ENCODE assay signal across 1 cellular context in the genomic region with DNA sequence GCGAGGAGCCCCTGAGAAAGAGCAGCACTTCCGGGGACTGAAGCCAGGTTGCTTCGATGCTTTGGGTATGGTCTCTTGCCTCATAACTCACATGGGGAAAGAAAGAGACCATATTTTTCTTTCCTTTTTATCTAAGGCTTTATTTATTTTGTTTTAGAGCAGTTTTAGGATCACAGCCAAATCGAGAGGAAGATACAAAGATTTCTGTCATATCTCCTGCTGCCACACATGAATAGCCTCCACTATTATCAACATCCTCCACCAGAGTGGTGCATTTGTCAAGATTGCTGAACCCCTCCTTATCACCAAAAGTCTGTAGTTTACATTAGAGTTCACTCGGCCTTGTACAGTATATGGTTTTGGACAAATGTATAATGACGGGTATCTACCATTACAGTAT.
TF ChIP-seq lines count a peak whose summit lies in the region.

No MANE protein-coding gene starts in this region.

TF ChIP-seq in K562, 482 proteins besides CTCF, POLR2A, EP300 and RAD21 (continued from another document and continues in another):
- TF ChIP-seq, protein P1, sequence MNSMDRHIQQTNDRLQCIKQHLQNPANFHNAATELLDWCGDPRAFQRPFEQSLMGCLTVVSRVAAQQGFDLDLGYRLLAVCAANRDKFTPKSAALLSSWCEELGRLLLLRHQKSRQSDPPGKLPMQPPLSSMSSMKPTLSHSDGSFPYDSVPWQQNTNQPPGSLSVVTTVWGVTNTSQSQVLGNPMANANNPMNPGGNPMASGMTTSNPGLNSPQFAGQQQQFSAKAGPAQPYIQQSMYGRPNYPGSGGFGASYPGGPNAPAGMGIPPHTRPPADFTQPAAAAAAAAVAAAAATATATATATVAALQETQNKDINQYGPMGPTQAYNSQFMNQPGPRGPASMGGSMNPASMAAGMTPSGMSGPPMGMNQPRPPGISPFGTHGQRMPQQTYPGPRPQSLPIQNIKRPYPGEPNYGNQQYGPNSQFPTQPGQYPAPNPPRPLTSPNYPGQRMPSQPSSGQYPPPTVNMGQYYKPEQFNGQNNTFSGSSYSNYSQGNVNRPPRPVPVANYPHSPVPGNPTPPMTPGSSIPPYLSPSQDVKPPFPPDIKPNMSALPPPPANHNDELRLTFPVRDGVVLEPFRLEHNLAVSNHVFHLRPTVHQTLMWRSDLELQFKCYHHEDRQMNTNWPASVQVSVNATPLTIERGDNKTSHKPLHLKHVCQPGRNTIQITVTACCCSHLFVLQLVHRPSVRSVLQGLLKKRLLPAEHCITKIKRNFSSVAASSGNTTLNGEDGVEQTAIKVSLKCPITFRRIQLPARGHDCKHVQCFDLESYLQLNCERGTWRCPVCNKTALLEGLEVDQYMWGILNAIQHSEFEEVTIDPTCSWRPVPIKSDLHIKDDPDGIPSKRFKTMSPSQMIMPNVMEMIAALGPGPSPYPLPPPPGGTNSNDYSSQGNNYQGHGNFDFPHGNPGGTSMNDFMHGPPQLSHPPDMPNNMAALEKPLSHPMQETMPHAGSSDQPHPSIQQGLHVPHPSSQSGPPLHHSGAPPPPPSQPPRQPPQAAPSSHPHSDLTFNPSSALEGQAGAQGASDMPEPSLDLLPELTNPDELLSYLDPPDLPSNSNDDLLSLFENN (IDR thresholded peaks at IDR 0.05; ENCODE audit: low read depth in 2 of 2, low read length in 2 of 2): peak in 1 of 2 experiments; percentile 61; a peak in 1 of 4 replicates
- TF ChIP-seq, protein P2, sequence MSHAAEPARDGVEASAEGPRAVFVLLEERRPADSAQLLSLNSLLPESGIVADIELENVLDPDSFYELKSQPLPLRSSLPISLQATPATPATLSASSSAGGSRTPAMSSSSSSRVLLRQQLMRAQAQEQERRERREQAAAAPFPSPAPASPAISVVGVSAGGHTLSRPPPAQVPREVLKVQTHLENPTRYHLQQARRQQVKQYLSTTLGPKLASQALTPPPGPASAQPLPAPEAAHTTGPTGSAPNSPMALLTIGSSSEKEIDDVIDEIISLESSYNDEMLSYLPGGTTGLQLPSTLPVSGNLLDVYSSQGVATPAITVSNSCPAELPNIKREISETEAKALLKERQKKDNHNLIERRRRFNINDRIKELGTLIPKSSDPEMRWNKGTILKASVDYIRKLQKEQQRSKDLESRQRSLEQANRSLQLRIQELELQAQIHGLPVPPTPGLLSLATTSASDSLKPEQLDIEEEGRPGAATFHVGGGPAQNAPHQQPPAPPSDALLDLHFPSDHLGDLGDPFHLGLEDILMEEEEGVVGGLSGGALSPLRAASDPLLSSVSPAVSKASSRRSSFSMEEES (CRISPR knock-in tag; IDR thresholded peaks at IDR 0.05): no peak
- TF ChIP-seq, protein P3, sequence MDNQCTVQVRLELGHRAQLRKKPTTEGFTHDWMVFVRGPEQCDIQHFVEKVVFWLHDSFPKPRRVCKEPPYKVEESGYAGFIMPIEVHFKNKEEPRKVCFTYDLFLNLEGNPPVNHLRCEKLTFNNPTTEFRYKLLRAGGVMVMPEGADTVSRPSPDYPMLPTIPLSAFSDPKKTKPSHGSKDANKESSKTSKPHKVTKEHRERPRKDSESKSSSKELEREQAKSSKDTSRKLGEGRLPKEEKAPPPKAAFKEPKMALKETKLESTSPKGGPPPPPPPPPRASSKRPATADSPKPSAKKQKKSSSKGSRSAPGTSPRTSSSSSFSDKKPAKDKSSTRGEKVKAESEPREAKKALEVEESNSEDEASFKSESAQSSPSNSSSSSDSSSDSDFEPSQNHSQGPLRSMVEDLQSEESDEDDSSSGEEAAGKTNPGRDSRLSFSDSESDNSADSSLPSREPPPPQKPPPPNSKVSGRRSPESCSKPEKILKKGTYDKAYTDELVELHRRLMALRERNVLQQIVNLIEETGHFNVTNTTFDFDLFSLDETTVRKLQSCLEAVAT (IDR thresholded peaks at IDR 0.05): no peak
- TF ChIP-seq FOXJ2 (tag; IDR thresholded peaks at IDR 0.05) (peak; percentile 69; the same call in 1 of the 2 replicates), SMAD4 (CRISPR knock-in tag; conservative IDR thresholded peaks at IDR 0.05) (peak; percentile 49; the same call in 1 of the 2 replicates), KDM5B (IDR thresholded peaks at IDR 0.05; ENCODE audit: insufficient replicate concordance, low read depth, low read length) (no peak), NUFIP1 (IDR thresholded peaks at IDR 0.05; ENCODE audit: partially characterized antibody) (no peak), RAD51 (IDR thresholded peaks at IDR 0.05; ENCODE audit: borderline replicate concordance, low read depth) (no peak), ZNF584 (CRISPR knock-in tag; IDR thresholded peaks at IDR 0.05; ENCODE audit: low read depth) (no peak), MIER1 (IDR thresholded peaks at IDR 0.05; ENCODE audit: low read depth) (no peak), ZNF282 (CRISPR knock-in tag; IDR thresholded peaks at IDR 0.05) (no peak), BRD4 (IDR thresholded peaks at IDR 0.05) (no peak), JUND (IDR thresholded peaks at IDR 0.05; ENCODE audit: borderline replicate concordance, low read depth, low read length) (no peak), JUND (tag; IDR thresholded peaks at IDR 0.05; ENCODE audit: borderline replicate concordance, low read depth, low read length) (peak; percentile 24; the same call in 1 of the 3 replicates), SAP30 (IDR thresholded peaks at IDR 0.05; ENCODE audit: borderline replicate concordance, insufficient read depth, low read depth, low read length, poor library complexity, severe bottlenecking) (no peak), SETDB1 (IDR thresholded peaks at IDR 0.05; ENCODE audit: low read length) (no peak), ZNF354B (CRISPR knock-in tag; IDR thresholded peaks at IDR 0.05) (no peak), ZNF57 (CRISPR knock-in tag; IDR thresholded peaks at IDR 0.05) (no peak), ZFP1 (CRISPR knock-in tag; IDR thresholded peaks at IDR 0.05) (no peak), ZNF561 (CRISPR knock-in tag; conservative IDR thresholded peaks at IDR 0.05) (no peak), GATA2 (CRISPR knock-in tag; IDR thresholded peaks at IDR 0.05) (peak; percentile 83), ZNF197 (CRISPR knock-in tag; IDR thresholded peaks at IDR 0.05; ENCODE audit: low read depth) (0 out of 2 replicates have a peak, but pooled peaks have one; percentile 32), ESRRA (IDR thresholded peaks at IDR 0.05; ENCODE audit: borderline replicate concordance, low read depth) (peak; percentile 38; the same call in 1 of the 2 replicates)
- TF ChIP-seq, protein P4, sequence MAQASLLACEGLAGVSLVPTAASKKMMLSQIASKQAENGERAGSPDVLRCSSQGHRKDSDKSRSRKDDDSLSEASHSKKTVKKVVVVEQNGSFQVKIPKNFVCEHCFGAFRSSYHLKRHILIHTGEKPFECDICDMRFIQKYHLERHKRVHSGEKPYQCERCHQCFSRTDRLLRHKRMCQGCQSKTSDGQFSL (CRISPR knock-in tag; IDR thresholded peaks at IDR 0.05): no peak
- TF ChIP-seq, protein P4 (tag; IDR thresholded peaks at IDR 0.05): no peak
- TF ChIP-seq, protein P5, sequence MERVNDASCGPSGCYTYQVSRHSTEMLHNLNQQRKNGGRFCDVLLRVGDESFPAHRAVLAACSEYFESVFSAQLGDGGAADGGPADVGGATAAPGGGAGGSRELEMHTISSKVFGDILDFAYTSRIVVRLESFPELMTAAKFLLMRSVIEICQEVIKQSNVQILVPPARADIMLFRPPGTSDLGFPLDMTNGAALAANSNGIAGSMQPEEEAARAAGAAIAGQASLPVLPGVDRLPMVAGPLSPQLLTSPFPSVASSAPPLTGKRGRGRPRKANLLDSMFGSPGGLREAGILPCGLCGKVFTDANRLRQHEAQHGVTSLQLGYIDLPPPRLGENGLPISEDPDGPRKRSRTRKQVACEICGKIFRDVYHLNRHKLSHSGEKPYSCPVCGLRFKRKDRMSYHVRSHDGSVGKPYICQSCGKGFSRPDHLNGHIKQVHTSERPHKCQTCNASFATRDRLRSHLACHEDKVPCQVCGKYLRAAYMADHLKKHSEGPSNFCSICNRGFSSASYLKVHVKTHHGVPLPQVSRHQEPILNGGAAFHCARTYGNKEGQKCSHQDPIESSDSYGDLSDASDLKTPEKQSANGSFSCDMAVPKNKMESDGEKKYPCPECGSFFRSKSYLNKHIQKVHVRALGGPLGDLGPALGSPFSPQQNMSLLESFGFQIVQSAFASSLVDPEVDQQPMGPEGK (CRISPR knock-in tag; IDR thresholded peaks at IDR 0.05; ENCODE audit: borderline replicate concordance): no peak
- TF ChIP-seq, protein P6, sequence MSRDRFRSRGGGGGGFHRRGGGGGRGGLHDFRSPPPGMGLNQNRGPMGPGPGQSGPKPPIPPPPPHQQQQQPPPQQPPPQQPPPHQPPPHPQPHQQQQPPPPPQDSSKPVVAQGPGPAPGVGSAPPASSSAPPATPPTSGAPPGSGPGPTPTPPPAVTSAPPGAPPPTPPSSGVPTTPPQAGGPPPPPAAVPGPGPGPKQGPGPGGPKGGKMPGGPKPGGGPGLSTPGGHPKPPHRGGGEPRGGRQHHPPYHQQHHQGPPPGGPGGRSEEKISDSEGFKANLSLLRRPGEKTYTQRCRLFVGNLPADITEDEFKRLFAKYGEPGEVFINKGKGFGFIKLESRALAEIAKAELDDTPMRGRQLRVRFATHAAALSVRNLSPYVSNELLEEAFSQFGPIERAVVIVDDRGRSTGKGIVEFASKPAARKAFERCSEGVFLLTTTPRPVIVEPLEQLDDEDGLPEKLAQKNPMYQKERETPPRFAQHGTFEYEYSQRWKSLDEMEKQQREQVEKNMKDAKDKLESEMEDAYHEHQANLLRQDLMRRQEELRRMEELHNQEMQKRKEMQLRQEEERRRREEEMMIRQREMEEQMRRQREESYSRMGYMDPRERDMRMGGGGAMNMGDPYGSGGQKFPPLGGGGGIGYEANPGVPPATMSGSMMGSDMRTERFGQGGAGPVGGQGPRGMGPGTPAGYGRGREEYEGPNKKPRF (IDR thresholded peaks at IDR 0.05; ENCODE audit: low read depth, low read length): no peak
- TF ChIP-seq, protein P7, sequence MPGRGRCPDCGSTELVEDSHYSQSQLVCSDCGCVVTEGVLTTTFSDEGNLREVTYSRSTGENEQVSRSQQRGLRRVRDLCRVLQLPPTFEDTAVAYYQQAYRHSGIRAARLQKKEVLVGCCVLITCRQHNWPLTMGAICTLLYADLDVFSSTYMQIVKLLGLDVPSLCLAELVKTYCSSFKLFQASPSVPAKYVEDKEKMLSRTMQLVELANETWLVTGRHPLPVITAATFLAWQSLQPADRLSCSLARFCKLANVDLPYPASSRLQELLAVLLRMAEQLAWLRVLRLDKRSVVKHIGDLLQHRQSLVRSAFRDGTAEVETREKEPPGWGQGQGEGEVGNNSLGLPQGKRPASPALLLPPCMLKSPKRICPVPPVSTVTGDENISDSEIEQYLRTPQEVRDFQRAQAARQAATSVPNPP (IDR thresholded peaks at IDR 0.05; ENCODE audit: borderline replicate concordance, insufficient read depth, insufficient read length): no peak
- TF ChIP-seq, protein P8, sequence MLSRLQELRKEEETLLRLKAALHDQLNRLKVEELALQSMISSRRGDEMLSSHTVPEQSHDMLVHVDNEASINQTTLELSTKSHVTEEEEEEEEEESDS (CRISPR knock-in tag; IDR thresholded peaks at IDR 0.05): no peak
- TF ChIP-seq, protein P9, sequence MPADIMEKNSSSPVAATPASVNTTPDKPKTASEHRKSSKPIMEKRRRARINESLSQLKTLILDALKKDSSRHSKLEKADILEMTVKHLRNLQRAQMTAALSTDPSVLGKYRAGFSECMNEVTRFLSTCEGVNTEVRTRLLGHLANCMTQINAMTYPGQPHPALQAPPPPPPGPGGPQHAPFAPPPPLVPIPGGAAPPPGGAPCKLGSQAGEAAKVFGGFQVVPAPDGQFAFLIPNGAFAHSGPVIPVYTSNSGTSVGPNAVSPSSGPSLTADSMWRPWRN (IDR thresholded peaks at IDR 0.05; ENCODE audit: low read depth): peak; percentile 82
- TF ChIP-seq, protein P10, sequence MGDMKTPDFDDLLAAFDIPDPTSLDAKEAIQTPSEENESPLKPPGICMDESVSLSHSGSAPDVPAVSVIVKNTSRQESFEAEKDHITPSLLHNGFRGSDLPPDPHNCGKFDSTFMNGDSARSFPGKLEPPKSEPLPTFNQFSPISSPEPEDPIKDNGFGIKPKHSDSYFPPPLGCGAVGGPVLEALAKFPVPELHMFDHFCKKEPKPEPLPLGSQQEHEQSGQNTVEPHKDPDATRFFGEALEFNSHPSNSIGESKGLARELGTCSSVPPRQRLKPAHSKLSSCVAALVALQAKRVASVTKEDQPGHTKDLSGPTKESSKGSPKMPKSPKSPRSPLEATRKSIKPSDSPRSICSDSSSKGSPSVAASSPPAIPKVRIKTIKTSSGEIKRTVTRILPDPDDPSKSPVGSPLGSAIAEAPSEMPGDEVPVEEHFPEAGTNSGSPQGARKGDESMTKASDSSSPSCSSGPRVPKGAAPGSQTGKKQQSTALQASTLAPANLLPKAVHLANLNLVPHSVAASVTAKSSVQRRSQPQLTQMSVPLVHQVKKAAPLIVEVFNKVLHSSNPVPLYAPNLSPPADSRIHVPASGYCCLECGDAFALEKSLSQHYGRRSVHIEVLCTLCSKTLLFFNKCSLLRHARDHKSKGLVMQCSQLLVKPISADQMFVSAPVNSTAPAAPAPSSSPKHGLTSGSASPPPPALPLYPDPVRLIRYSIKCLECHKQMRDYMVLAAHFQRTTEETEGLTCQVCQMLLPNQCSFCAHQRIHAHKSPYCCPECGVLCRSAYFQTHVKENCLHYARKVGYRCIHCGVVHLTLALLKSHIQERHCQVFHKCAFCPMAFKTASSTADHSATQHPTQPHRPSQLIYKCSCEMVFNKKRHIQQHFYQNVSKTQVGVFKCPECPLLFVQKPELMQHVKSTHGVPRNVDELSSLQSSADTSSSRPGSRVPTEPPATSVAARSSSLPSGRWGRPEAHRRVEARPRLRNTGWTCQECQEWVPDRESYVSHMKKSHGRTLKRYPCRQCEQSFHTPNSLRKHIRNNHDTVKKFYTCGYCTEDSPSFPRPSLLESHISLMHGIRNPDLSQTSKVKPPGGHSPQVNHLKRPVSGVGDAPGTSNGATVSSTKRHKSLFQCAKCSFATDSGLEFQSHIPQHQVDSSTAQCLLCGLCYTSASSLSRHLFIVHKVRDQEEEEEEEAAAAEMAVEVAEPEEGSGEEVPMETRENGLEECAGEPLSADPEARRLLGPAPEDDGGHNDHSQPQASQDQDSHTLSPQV (IDR thresholded peaks at IDR 0.05): no peak
